ENCODE assay signal across 29 cellular contexts in the genomic region with DNA sequence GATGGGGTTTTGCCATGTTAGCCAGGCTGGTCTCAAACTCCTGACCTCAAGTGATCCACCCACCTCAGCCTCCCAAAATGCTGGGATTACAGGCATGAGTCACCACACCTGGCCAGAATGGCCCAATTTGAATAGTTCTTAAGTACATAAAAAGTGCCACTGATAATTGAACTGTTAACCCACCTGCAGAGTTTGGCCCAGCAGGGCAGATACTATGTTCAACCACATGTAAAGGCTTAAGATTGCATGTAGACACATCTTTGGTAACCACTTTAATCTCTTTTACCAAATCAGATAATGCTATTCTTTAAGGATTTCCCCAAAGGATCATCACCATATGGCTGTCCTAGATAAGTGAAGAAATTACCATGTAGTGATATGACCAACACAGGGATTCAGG.
"Had no signal": no experiment of that assay in that cellular context is flagged by ENCODE, and none has a peak within 500 bp of the region (broad histone marks: within the 10 kb centered on the region; RNA-seq: fewer than 3 reads in every experiment).

No MANE protein-coding gene starts in this region.

- H3K27me3 ChIP-seq: left lung, pancreas, suprapubic skin, tibial artery, uterus had no signal

- H3K4me1 ChIP-seq: lower lobe of right lung, pancreas, prostate gland, tibial artery, uterus had no signal

- H3K4me3 ChIP-seq: left lung, lower lobe of right lung, mucosa of descending colon, pancreas, prostate gland, skin epidermis, suprapubic skin, thoracic aorta, tibial artery, uterus had no signal

- H3K9me3 Mint-ChIP-seq: immature natural killer cell; natural killer cell treated with Interleukin-12 subunit alpha and Interleukin-12 subunit beta and Interleukin-15 and Interleukin-18, amount 100 ng/mL, for 72 hours; stimulated activated naive CD8-positive, alpha-beta T cell treated with anti-CD3 and anti-CD28 coated beads, Interleukin-15, Interleukin-2, amounts not matched to agents 100 ng/mL and 50 ng/mL, for 24 hours had no signal

- DNase-seq: hypothalamus; immature natural killer cell; kidney; left colon; left lung; lower lobe of right lung; mammary epithelial cell; midbrain; mucosa of descending colon; naive thymus-derived CD4-positive, alpha-beta T cell; nucleus accumbens; pancreas; posterior cingulate gyrus; retina; right cardiac atrium; stimulated activated CD4-positive, alpha-beta T cell treated with anti-CD3 and anti-CD28 coated beads, Interleukin-12 subunit alpha, Interleukin-12 subunit beta, amount 100 ng/mL, for 4 hours; stimulated activated CD4-positive, alpha-beta T cell treated with anti-CD3 and anti-CD28 coated beads, Interleukin-15, amount 100 ng/mL, for 24 hours; stimulated activated CD4-positive, alpha-beta T cell treated with anti-CD3 and anti-CD28 coated beads, Interleukin-2, amount 100 ng/mL, for 24 hours; stimulated activated CD4-positive, alpha-beta T cell treated with anti-CD3 and anti-CD28 coated beads, Interleukin-4, amount 100 ng/mL, for 1 hour; stimulated activated naive CD4-positive, alpha-beta T cell; tibial artery; uterus had no signal

- H3K27ac Mint-ChIP-seq: immature natural killer cell; naive thymus-derived CD4-positive, alpha-beta T cell; natural killer cell treated with Interleukin-12 subunit alpha and Interleukin-12 subunit beta and Interleukin-15 and Interleukin-18, amount 100 ng/mL, for 72 hours; stimulated activated naive CD8-positive, alpha-beta T cell treated with anti-CD3 and anti-CD28 coated beads, Interleukin-15, Interleukin-2, amounts not matched to agents 100 ng/mL and 50 ng/mL, for 24 hours; type B pancreatic cell had no signal

- H3K4me3 Mint-ChIP-seq: immature natural killer cell; naive thymus-derived CD4-positive, alpha-beta T cell; natural killer cell treated with Interleukin-12 subunit alpha and Interleukin-12 subunit beta and Interleukin-15 and Interleukin-18, amount 100 ng/mL, for 72 hours; stimulated activated naive CD8-positive, alpha-beta T cell treated with anti-CD3 and anti-CD28 coated beads, Interleukin-15, Interleukin-2, amounts not matched to agents 100 ng/mL and 50 ng/mL, for 24 hours; type B pancreatic cell had no signal

- H3K27ac ChIP-seq: lower lobe of right lung, pancreas, prostate gland, skin epidermis, suprapubic skin, thoracic aorta, tibial artery, uterus had no signal

- H3K9me3 ChIP-seq: left lung, lower lobe of right lung, mucosa of descending colon, pancreas, prostate gland, suprapubic skin, thoracic aorta, tibial artery, uterus had no signal

- H3K36me3 ChIP-seq: left lung, lower lobe of right lung, pancreas, prostate gland, suprapubic skin, thoracic aorta, tibial artery, uterus had no signal

- H3K27me3 Mint-ChIP-seq: naive thymus-derived CD4-positive, alpha-beta T cell; stimulated activated naive CD8-positive, alpha-beta T cell treated with anti-CD3 and anti-CD28 coated beads, Interleukin-15, Interleukin-2, amounts not matched to agents 100 ng/mL and 50 ng/mL, for 24 hours had no signal

- H3K4me1 Mint-ChIP-seq: immature natural killer cell had no signal

- H3K36me3 Mint-ChIP-seq: immature natural killer cell; natural killer cell treated with Interleukin-12 subunit alpha and Interleukin-12 subunit beta and Interleukin-15 and Interleukin-18, amount 100 ng/mL, for 72 hours; type B pancreatic cell had no signal
